ENCODE assay signal across 8 cellular contexts in genomic region chr11:83284501-83285051, GRCh38. TPM values are rescaled to one million over a fixed set of nuclear protein-coding genes. Genes with fewer than 3 reads are reported as not detected.
DNase-seq lines count a peak whose midpoint lies in the region; ATAC-seq and TF ChIP-seq lines count a peak whose summit lies in the region.

No MANE protein-coding gene starts in this region.

- ATAC-seq in left cardiac atrium (no peak), lower lobe of right lung (no peak), GM18511 (IDR thresholded peaks at IDR 0.05; ENCODE audit: unreplicated experiment) (no peak), GM18502 (IDR thresholded peaks at IDR 0.05; ENCODE audit: poor library complexity, unreplicated experiment) (no peak)
- no peak for ATAC-seq in activated naive CD8-positive, alpha-beta T cell treated with anti-CD3 and anti-CD28 coated beads, Interleukin-2, amount 50 U/mL, for 24 hours

- DNase-seq in left ventricle myocardium inferior (no peak), left cardiac atrium (no peak), lower lobe of right lung (no peak), midbrain (lab: John Stamatoyannopoulos, UW) (no peak), NCI-H1694 treated with DMSO at 0.1 percent for 48 hours (lab: John Stamatoyannopoulos, UW) (no peak)
- no peak for DNase-seq in activated naive CD8-positive, alpha-beta T cell treated with anti-CD3 and anti-CD28 coated beads, Interleukin-2, amount 50 U/mL, for 24 hours

- peaks cover 47% of the 10 kb centered on the region for H3K4me1 ChIP-seq in left ventricle myocardium inferior
- H3K4me1 ChIP-seq in lower lobe of right lung = peaks cover 37% of the 10 kb centered on the region

- no peaks in the 10 kb centered on the region for H3K9me3 ChIP-seq in left ventricle myocardium inferior (replicated peaks)
- H3K9me3 ChIP-seq in lower lobe of right lung = no peaks in the 10 kb centered on the region

- peaks cover 4% of the 10 kb centered on the region for H3K36me3 Mint-ChIP-seq in activated naive CD8-positive, alpha-beta T cell treated with anti-CD3 and anti-CD28 coated beads, Interleukin-2, amount 50 U/mL, for 24 hours (ENCODE audit: low read depth)

- H3K9me3 Mint-ChIP-seq in activated naive CD8-positive, alpha-beta T cell treated with anti-CD3 and anti-CD28 coated beads, Interleukin-2, amount 50 U/mL, for 24 hours = no peaks in the 10 kb centered on the region

- H3K27ac Mint-ChIP-seq in activated naive CD8-positive, alpha-beta T cell treated with anti-CD3 and anti-CD28 coated beads, Interleukin-2, amount 50 U/mL, for 24 hours = peak overlapping the region; percentile 97

- no peaks in the 10 kb centered on the region for H3K27me3 Mint-ChIP-seq in activated naive CD8-positive, alpha-beta T cell treated with anti-CD3 and anti-CD28 coated beads, Interleukin-2, amount 50 U/mL, for 24 hours

- TF ChIP-seq CTCF in left ventricle myocardium inferior (IDR thresholded peaks at IDR 0.05; ENCODE audit: borderline replicate concordance) (no peak), lower lobe of right lung (IDR thresholded peaks at IDR 0.05) (no peak)

- peak overlapping the region; percentile 83 for H3K4me3 ChIP-seq in left ventricle myocardium inferior
- peak overlapping the region; percentile 94 for H3K4me3 ChIP-seq in lower lobe of right lung

- H3K36me3 ChIP-seq in left ventricle myocardium inferior = peaks cover 3% of the 10 kb centered on the region
- H3K36me3 ChIP-seq in lower lobe of right lung = peaks cover 11% of the 10 kb centered on the region

- intact Hi-C loops in left ventricle myocardium inferior (cut with micrococcal nuclease) = no loop called here
- intact Hi-C loops in left cardiac atrium (cut with DNase I) = no loop called here
- intact Hi-C loops in lower lobe of right lung (cut with DNase I) = no loop called here

- peaks cover 40% of the 10 kb centered on the region for H3K4me1 Mint-ChIP-seq in activated naive CD8-positive, alpha-beta T cell treated with anti-CD3 and anti-CD28 coated beads, Interleukin-2, amount 50 U/mL, for 24 hours

- H3K27me3 ChIP-seq in left ventricle myocardium inferior (ENCODE audit: low read depth) = no peaks in the 10 kb centered on the region
- no peaks in the 10 kb centered on the region for H3K27me3 ChIP-seq in lower lobe of right lung (ENCODE audit: low read depth)

- H3K4me3 Mint-ChIP-seq in activated naive CD8-positive, alpha-beta T cell treated with anti-CD3 and anti-CD28 coated beads, Interleukin-2, amount 50 U/mL, for 24 hours = peak overlapping the region; percentile 83

- peak overlapping the region; percentile 98 for H3K27ac ChIP-seq in left ventricle myocardium inferior (replicated peaks)
- H3K27ac ChIP-seq in lower lobe of right lung = peak overlapping the region; percentile 99

RNA-seq across cellular contexts. Expression of gene CCDC90B, which starts 1.6 kb away (rescaled TPM):
- total RNA-seq in left ventricle myocardium inferior = 24.0 TPM
- 10 to 100 TPM; 25.9 to 30.4 TPM for total RNA-seq in left cardiac atrium
- total RNA-seq in lower lobe of right lung = 30.0 TPM
